ENCODE assay signal across 8 cellular contexts in genomic region chr5:55343609-55344008, GRCh38.
"Had no signal": no experiment of that assay in that cellular context is flagged by ENCODE, and none has a peak within 500 bp of the region (broad histone marks: within the 10 kb centered on the region; RNA-seq: fewer than 3 reads in every experiment).

No MANE protein-coding gene starts in this region.

- H3K9me3 ChIP-seq: tibial nerve had no signal

- DNase-seq: activated CD8-positive, alpha-beta memory T cell treated with anti-CD3 and anti-CD28 coated beads, Interleukin-2, amount 50 U/mL, for 4 hours; stimulated activated CD4-positive, alpha-beta T cell treated with anti-CD3 and anti-CD28 coated beads, Interleukin-4, amount 100 ng/mL, for 1 hour had no signal

- ATAC-seq: activated naive CD4-positive, alpha-beta T cell treated with anti-CD3 and anti-CD28 coated beads, Interleukin-2, amount 50 U/mL, for 72 hours had no signal

- H3K9me3 Mint-ChIP-seq: activated CD4-positive, alpha-beta memory T cell treated with anti-CD3 and anti-CD28 coated beads for 36 hours; activated naive CD4-positive, alpha-beta T cell treated with anti-CD3 and anti-CD28 coated beads, Interleukin-2, amount 50 U/mL, for 72 hours; immature natural killer cell; nephron had no signal

- H3K27me3 Mint-ChIP-seq: activated CD4-positive, alpha-beta memory T cell treated with anti-CD3 and anti-CD28 coated beads for 36 hours had no signal

- H3K4me1 Mint-ChIP-seq: nephron had no signal

- H3K4me3 Mint-ChIP-seq: activated CD4-positive, alpha-beta memory T cell treated with anti-CD3 and anti-CD28 coated beads for 36 hours; immature natural killer cell; nephron had no signal

- H3K4me3 ChIP-seq: tibial nerve had no signal

- H3K27ac Mint-ChIP-seq: activated CD4-positive, alpha-beta memory T cell treated with anti-CD3 and anti-CD28 coated beads for 36 hours; immature natural killer cell had no signal

- H3K27me3 ChIP-seq: dorsolateral prefrontal cortex, tibial nerve had no signal
